In the genomic region with DNA sequence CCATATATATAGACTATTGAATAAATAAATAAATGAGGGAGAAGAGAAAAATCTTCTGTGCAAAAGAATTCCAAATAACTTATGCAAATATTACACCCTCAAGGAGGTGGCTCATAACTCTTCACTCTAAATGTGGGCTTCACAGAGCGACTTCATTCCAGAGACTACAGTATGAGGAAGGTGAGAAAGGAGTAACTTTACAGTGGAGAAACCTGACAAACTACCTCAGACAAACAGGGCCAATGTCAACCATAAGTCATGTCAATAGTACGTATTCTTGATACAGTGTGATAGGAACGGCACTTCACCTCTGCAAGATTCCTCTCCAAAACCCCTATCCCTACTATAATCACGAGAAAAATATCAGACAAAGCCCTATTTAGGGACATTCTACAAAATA, we compare ENCODE assay signal across 24 cellular contexts.
"Had no signal": no experiment of that assay in that cellular context is flagged by ENCODE, and none has a peak within 500 bp of the region (broad histone marks: within the 10 kb centered on the region; RNA-seq: fewer than 3 reads in every experiment).

No MANE protein-coding gene starts in this region.

- H3K4me3 Mint-ChIP-seq: memory B cell had no signal

- H3K4me3 ChIP-seq: coronary artery, dorsolateral prefrontal cortex, esophagus squamous epithelium, gastrocnemius medialis, heart right ventricle, left lung, lower lobe of right lung had no signal

- H3K27me3 ChIP-seq: esophagus squamous epithelium, gastrocnemius medialis, heart right ventricle, left lung had no signal

- H3K27ac Mint-ChIP-seq: memory B cell had no signal

- H3K4me1 ChIP-seq: gastrocnemius medialis, heart right ventricle, left lung, lower lobe of right lung had no signal

- H3K36me3 ChIP-seq: esophagus squamous epithelium, gastrocnemius medialis, heart right ventricle, left lung, lower lobe of right lung had no signal

- DNase-seq: dermis blood vessel endothelial cell; dorsolateral prefrontal cortex; effector CD4-positive, alpha-beta T cell; effector memory CD4-positive, alpha-beta T cell; esophagus squamous epithelium; foreskin fibroblast; foreskin melanocyte; gastrocnemius medialis; glutamatergic neuron; head of caudate nucleus; heart right ventricle; hippocampal formation; kidney; kidney glomerular epithelial cell; left lung; left ventricle myocardium superior; lower lobe of right lung; mesendoderm; midbrain had no signal

- H3K4me1 Mint-ChIP-seq: memory B cell had no signal

- FAIRE-seq: colon, endothelial cell of umbilical vein, islet of Langerhans had no signal

- ATAC-seq: gastrocnemius medialis, heart right ventricle, left lung, left ventricle myocardium superior had no signal

- H3K9me3 ChIP-seq: esophagus squamous epithelium, gastrocnemius medialis, heart right ventricle, left lung, lower lobe of right lung had no signal

- H3K27ac ChIP-seq: coronary artery, dorsolateral prefrontal cortex, esophagus squamous epithelium, gastrocnemius medialis, heart right ventricle, left lung, lower lobe of right lung had no signal
